In genomic region chr16:4734730-4735575, GRCh38 we compare ENCODE assay signal across 8 cellular contexts. TPM values are rescaled to one million over a fixed set of nuclear protein-coding genes. Genes with fewer than 3 reads are reported as not detected.
DNase-seq lines count a peak whose midpoint lies in the region; ATAC-seq and TF ChIP-seq lines count a peak whose summit lies in the region.

No MANE protein-coding gene starts in this region.

- H3K4me3 ChIP-seq in lower leg skin (ENCODE audit: low read depth, poor library complexity, severe bottlenecking) = peak overlapping the region; percentile 78

- ATAC-seq in GM19023 (IDR thresholded peaks at IDR 0.05; ENCODE audit: unreplicated experiment) = peak; percentile 71
- peak; percentile 58 for ATAC-seq in HG03159 (IDR thresholded peaks at IDR 0.05; ENCODE audit: unreplicated experiment)

- no peak for TF ChIP-seq CTCF in lower leg skin (IDR thresholded peaks at IDR 0.05)

- intact Hi-C loops in lower leg skin (cut with DNase I; ENCODE audit: low total_unique reads) = no loop called here

- DNase-seq in Ammon's horn (ENCODE audit: low spot score) (peak; percentile 88), NCI-H510A (lab: John Stamatoyannopoulos, UW) (peak; percentile 43), dermis microvascular lymphatic vessel endothelial cell (ENCODE audit: low read depth in 2 of 2) (peak; percentile 27 to 83), lower leg skin (ENCODE audit: low spot score in 2 of 2) (peak; percentile 83 to 97)
- DNase-seq in activated CD4-positive, alpha-beta T cell treated with anti-CD3 and anti-CD28 coated beads, Interleukin-2, amount 50 U/mL, for 24 hours (ENCODE audit: low read depth in 1 of 2, low spot score in 1 of 2) = peak; percentile 82 to 87
- DNase-seq in stimulated activated CD4-positive, alpha-beta T cell treated with anti-CD3 and anti-CD28 coated beads, Interleukin-4, amount 100 ng/mL, for 24 hours = peak; percentile 91

- no peak for TF ChIP-seq POLR2A in lower leg skin (IDR thresholded peaks at IDR 0.05)

- 7 to 8% methylated on average over 36 to 38 of the region's 38 CpGs for WGBS in lower leg skin, 2 donors

RNA-seq across cellular contexts. Expression of gene DNAAF8, which starts 0.6 kb away (rescaled TPM):
- total RNA-seq in dermis microvascular lymphatic vessel endothelial cell = 0.13 TPM in 2 replicates
- 1 to 10 TPM in 1 of 4 donors, under 1 TPM in 1, not detected in 2; 0.16 to 1.4 TPM for total RNA-seq in lower leg skin

RNA-seq across cellular contexts. Expression of gene ANKS3, which starts 0.9 kb away (rescaled TPM):
- total RNA-seq in dermis microvascular lymphatic vessel endothelial cell (9.0 and 15.0 TPM in 2 replicates), lower leg skin (10 to 100 TPM; 10.4 to 28.8 (median 17.4) TPM)

RNA-seq across cellular contexts. Expression of gene ZNF500, which starts 32.0 kb away (rescaled TPM):
- total RNA-seq in dermis microvascular lymphatic vessel endothelial cell (4.4 and 5.8 TPM in 2 replicates), lower leg skin (10 to 100 TPM; 12.6 to 23.3 (median 20.5) TPM)

RNA-seq across cellular contexts. Expression of gene NUDT16L1, which starts 41.6 kb away (rescaled TPM):
- total RNA-seq in dermis microvascular lymphatic vessel endothelial cell (24.1 and 33.3 TPM in 2 replicates), lower leg skin (10 to 100 TPM; 18.5 to 27.8 (median 23.6) TPM)

RNA-seq across cellular contexts. Expression of gene SEPTIN12, which starts 53.2 kb away (rescaled TPM):
- total RNA-seq in dermis microvascular lymphatic vessel endothelial cell = not detected in 2 replicates
- total RNA-seq in lower leg skin = not detected

Comparison
In these comparisons a context has a peak if more than half of its experiments do, and no peak if none do; other contexts are left out.
1. Peak in every context shown above with its lines: DNase-seq, ATAC-seq and H3K4me3 ChIP-seq.